Comparison of ENCODE assay signal across 8 cellular contexts in the genomic region with DNA sequence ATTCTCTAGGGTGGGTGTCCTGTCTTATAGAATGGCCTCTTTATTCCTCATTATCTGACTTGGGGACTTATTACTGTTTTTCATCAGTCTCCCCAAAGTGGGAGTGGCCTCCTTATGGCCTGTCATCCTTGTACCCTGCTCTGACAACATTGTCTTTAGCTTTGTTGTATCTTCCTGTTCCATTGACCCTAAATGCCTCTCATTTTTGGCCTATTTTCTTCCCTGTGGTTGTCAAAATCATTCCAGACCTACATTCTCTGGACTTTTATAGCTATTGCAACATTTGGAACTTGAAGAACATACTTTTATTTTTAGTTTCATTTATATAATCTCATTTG. TPM values are rescaled to one million over a fixed set of nuclear protein-coding genes. Genes with fewer than 3 reads are reported as not detected.
DNase-seq lines count a peak whose midpoint lies in the region; ATAC-seq, FAIRE-seq and TF ChIP-seq lines count a peak whose summit lies in the region.

No MANE protein-coding gene starts in this region.

- H3K4me1 ChIP-seq in A673 (ENCODE audit: insufficient read depth, low read length, poor library complexity, severe bottlenecking) = no peaks in the 10 kb centered on the region
- H3K4me1 ChIP-seq in Panc1 (ENCODE audit: control insufficient read depth, insufficient read depth, low read length) = no peaks in the 10 kb centered on the region
- peaks cover 3% of the 10 kb centered on the region for H3K4me1 ChIP-seq in effector memory CD4-positive, alpha-beta T cell (ENCODE audit: control insufficient read depth, insufficient read depth, low read length, poor library complexity, severe bottlenecking)

- no TSS peak for BruUV-seq in A673 (replicated peaks; lab: Mats Ljungman, UMichigan)
- no TSS peak for BruUV-seq in Panc1 (replicated peaks; lab: Mats Ljungman, UMichigan)

- TF ChIP-seq POLR2A in GM12892 (IDR thresholded peaks at IDR 0.05; ENCODE audit: low read depth, low read length) = no peak

- DNase-seq in A673 (ENCODE audit: low spot score) = no peak
- no peak for DNase-seq in Panc1 (ENCODE audit: low read depth, low spot score)
- DNase-seq in fibroblast of villous mesenchyme (ENCODE audit: low read depth) = peak; percentile 54
- no peak for DNase-seq in HuH-7 (ENCODE audit: low spot score)
- DNase-seq in effector memory CD4-positive, alpha-beta T cell = no peak
- no peak for DNase-seq in GM12892 (ENCODE audit: insufficient read length)
- no peak for DNase-seq in dermis blood vessel endothelial cell

- no peaks in the 10 kb centered on the region for H3K9me3 ChIP-seq in A673 (ENCODE audit: low read depth, low read length, poor library complexity, severe bottlenecking)
- no peaks in the 10 kb centered on the region for H3K9me3 ChIP-seq in Panc1 (ENCODE audit: control insufficient read depth, insufficient read depth, low read depth, low read length)
- H3K9me3 ChIP-seq in effector memory CD4-positive, alpha-beta T cell (ENCODE audit: control insufficient read depth, low read length) = no peaks in the 10 kb centered on the region

- in situ Hi-C loops in Panc1 (cut with HindIII; ENCODE audit: low pct_unique_long_range_greater_than_20kb, low sequenced_read_pairs) = no loop called here

- H3K27me3 ChIP-seq in A673 (replicated peaks; ENCODE audit: insufficient read depth, low read depth, low read length, poor library complexity) (no peaks in the 10 kb centered on the region), Panc1 (ENCODE audit: control insufficient read depth, insufficient read depth, low read length) (no peaks in the 10 kb centered on the region)
- H3K27me3 ChIP-seq in effector memory CD4-positive, alpha-beta T cell (replicated peaks; ENCODE audit: control insufficient read depth, insufficient read depth, low read length, poor library complexity, severe bottlenecking) = no peaks in the 10 kb centered on the region

- H3K36me3 ChIP-seq in A673 (ENCODE audit: insufficient read depth, low read length, poor library complexity, severe bottlenecking) (peaks cover 55% of the 10 kb centered on the region), Panc1 (ENCODE audit: control insufficient read depth, insufficient read depth, low read length) (peaks cover 8% of the 10 kb centered on the region; the same call in 1 of the 2 replicates)
- peaks cover 25% of the 10 kb centered on the region for H3K36me3 ChIP-seq in effector memory CD4-positive, alpha-beta T cell (ENCODE audit: control insufficient read depth, insufficient read depth, low read length)

- FAIRE-seq in GM12892 (lab: Jason Lieb, UNC) = no peak

- TF ChIP-seq CTCF in A673 (conservative IDR thresholded peaks at IDR 0.05; ENCODE audit: low read depth, low read length) = 0 out of 2 replicates have a peak, but pooled peaks have one; percentile 28
- TF ChIP-seq CTCF in Panc1 (IDR thresholded peaks at IDR 0.05) = peak; percentile 30
- no peak for TF ChIP-seq CTCF in fibroblast of villous mesenchyme (IDR thresholded peaks at IDR 0.05; ENCODE audit: insufficient read depth, low read depth, low read length)

- intact Hi-C loops in A673 (cut with micrococcal nuclease; ENCODE audit: unreplicated experiment) (no loop called here), Panc1 (cut with micrococcal nuclease; ENCODE audit: unreplicated experiment) (no loop called here)

- POLR2A ChIA-PET in A673 (lab: Charles Lee; ENCODE audit: low non-redundant PET) = no interaction called here
- POLR2A ChIA-PET in Panc1 (lab: Charles Lee) = no interaction called here

- ATAC-seq in GM19351 (IDR thresholded peaks at IDR 0.05; ENCODE audit: unreplicated experiment) (peak; percentile 26), Panc1 (peak; percentile 23; the same call in 1 of the 2 replicates)

- H3K4me3 ChIP-seq in A673 (ENCODE audit: low read depth, low read length, poor library complexity, severe bottlenecking) = no peak overlapping the region
- H3K4me3 ChIP-seq in Panc1 (ENCODE audit: low read depth in 2 of 2, low read length in 2 of 2) = no peak overlapping the region
- no peak overlapping the region for H3K4me3 ChIP-seq in fibroblast of villous mesenchyme (ENCODE audit: low read depth, low read length)
- H3K4me3 ChIP-seq in effector memory CD4-positive, alpha-beta T cell (ENCODE audit: insufficient read depth, low read depth, low read length, poor library complexity, severe bottlenecking) = no peak overlapping the region

- H3K27ac ChIP-seq in A673 (ENCODE audit: low read depth, low read length, poor library complexity, severe bottlenecking) = no peak overlapping the region
- H3K27ac ChIP-seq in Panc1 (ENCODE audit: low read length) = no peak overlapping the region
- H3K27ac ChIP-seq in effector memory CD4-positive, alpha-beta T cell (ENCODE audit: insufficient read depth, low read length, poor library complexity, severe bottlenecking) = no peak overlapping the region

- CTCF ChIA-PET in A673 (lab: Charles Lee) = interaction anchor here (0.6 to 1.2 kb wide), 4 partner anchors 9 to 116 kb away, joined by 3 to 7 read pairs (median 3); partner anchors contain the start of gene SFT2D2
- CTCF ChIA-PET in Panc1 (lab: Charles Lee) = no interaction called here

RNA-seq across cellular contexts. Expression of gene SFT2D2, which starts 9.7 kb away (rescaled TPM):
- total RNA-seq in A673 (2021) (59.8 and 62.8 TPM in 2 replicates), Panc1 (2021; ENCODE audit: unreplicated experiment) (68.1 TPM), fibroblast of villous mesenchyme (35.1 and 47.1 TPM in 2 replicates), dermis blood vessel endothelial cell (45.8 and 70.7 TPM in 2 replicates)
- 14.8 TPM for polyA plus RNA-seq in Panc1 (2012; ENCODE audit: insufficient read length)
- polyA plus RNA-seq in GM12892 (2012; ENCODE audit: missing spikeins) = 13.5 TPM

RNA-seq across cellular contexts. Expression of gene TBX19, which starts 45.2 kb away (rescaled TPM):
- 2.0 and 2.5 TPM in 2 replicates for total RNA-seq in A673 (2021)
- 2.2 TPM for total RNA-seq in Panc1 (2021; ENCODE audit: unreplicated experiment)
- 2.1 TPM for polyA plus RNA-seq in Panc1 (2012; ENCODE audit: insufficient read length)
- 0.64 and 0.86 TPM in 2 replicates for total RNA-seq in fibroblast of villous mesenchyme
- polyA plus RNA-seq in GM12892 (2012; ENCODE audit: missing spikeins) = 2.2 TPM
- total RNA-seq in dermis blood vessel endothelial cell = 0.47 and 0.51 TPM in 2 replicates

RNA-seq across cellular contexts. Expression of gene TIPRL, which starts 56.8 kb away (rescaled TPM):
- total RNA-seq in A673 (2021) (44.1 and 50.0 TPM in 2 replicates), Panc1 (2021; ENCODE audit: unreplicated experiment) (48.5 TPM), fibroblast of villous mesenchyme (28.7 and 45.3 TPM in 2 replicates), dermis blood vessel endothelial cell (34.1 and 43.4 TPM in 2 replicates)
- polyA plus RNA-seq in Panc1 (2012; ENCODE audit: insufficient read length) = 24.6 TPM
- 37.1 TPM for polyA plus RNA-seq in GM12892 (2012; ENCODE audit: missing spikeins)
